Comparison of ENCODE assay signal across 17 cellular contexts in the genomic region with DNA sequence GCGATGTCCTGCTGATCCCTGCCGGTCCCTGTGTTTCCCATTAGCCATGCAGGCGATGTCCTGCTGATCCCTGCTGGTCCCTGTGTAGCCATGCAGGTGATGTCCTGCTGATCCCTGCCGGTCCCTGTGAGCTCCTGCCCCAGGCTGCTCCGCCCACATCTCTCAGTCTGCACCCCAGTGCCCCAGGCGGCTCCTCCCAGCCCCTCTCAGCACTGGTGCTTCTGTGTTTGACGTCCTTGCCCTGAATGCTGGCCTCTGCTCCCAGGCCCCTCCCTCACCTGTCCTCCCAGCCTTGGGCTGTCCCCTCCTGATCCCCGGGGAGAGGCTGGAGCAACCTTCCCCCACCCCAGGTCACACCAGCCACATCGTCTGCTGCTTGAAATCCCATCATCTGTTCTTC. TPM values are rescaled to one million over a fixed set of nuclear protein-coding genes. Genes with fewer than 3 reads are reported as not detected.
"Had no signal": no experiment of that assay in that cellular context is flagged by ENCODE, and none has a peak within 500 bp of the region (broad histone marks: within the 10 kb centered on the region; RNA-seq: fewer than 3 reads in every experiment).

No MANE protein-coding gene starts in this region.

- ATAC-seq: foreskin keratinocyte had no signal

- H3K9me3 ChIP-seq: left ventricle myocardium inferior, lower lobe of right lung, prostate gland, stomach, thoracic aorta, transverse colon had no signal

- H3K9me3 Mint-ChIP-seq: immature natural killer cell; memory B cell; mesothelial cell of epicardium; natural killer cell treated with Interleukin-12 subunit alpha and Interleukin-12 subunit beta and Interleukin-15 and Interleukin-18, amount 100 ng/mL, for 72 hours had no signal

- H3K4me1 ChIP-seq: foreskin keratinocyte, prostate gland had no signal

- H3K9ac ChIP-seq: parathyroid adenoma had no signal

- H3K4me3 Mint-ChIP-seq: immature natural killer cell; memory B cell; mesothelial cell of epicardium; natural killer cell treated with Interleukin-12 subunit alpha and Interleukin-12 subunit beta and Interleukin-15 and Interleukin-18, amount 100 ng/mL, for 72 hours had no signal

- H3K27ac Mint-ChIP-seq: immature natural killer cell; memory B cell; mesothelial cell of epicardium; natural killer cell treated with Interleukin-12 subunit alpha and Interleukin-12 subunit beta and Interleukin-15 and Interleukin-18, amount 100 ng/mL, for 72 hours had no signal

- H3K4me3 ChIP-seq: left ventricle myocardium inferior, lower lobe of right lung, prostate gland, stomach, thoracic aorta, transverse colon had no signal

- H2AFZ ChIP-seq: parathyroid adenoma had no signal

- H3K27ac ChIP-seq: foreskin keratinocyte, left ventricle myocardium inferior, lower lobe of right lung, parathyroid adenoma, prostate gland, stomach, thoracic aorta, transverse colon had no signal

- H3K27me3 Mint-ChIP-seq: memory B cell; natural killer cell treated with Interleukin-12 subunit alpha and Interleukin-12 subunit beta and Interleukin-15 and Interleukin-18, amount 100 ng/mL, for 72 hours had no signal

- H3K27me3 ChIP-seq: foreskin keratinocyte, stomach, transverse colon had no signal

- DNase-seq: dermis blood vessel endothelial cell; erythroblast; foreskin keratinocyte; immature natural killer cell; left ventricle myocardium inferior; lower lobe of right lung; stimulated activated CD4-positive, alpha-beta T cell treated with anti-CD3 and anti-CD28 coated beads, Interleukin-2, amount 100 ng/mL, for 24 hours; stimulated activated CD4-positive, alpha-beta T cell treated with anti-CD3 and anti-CD28 coated beads, Interleukin-4, amount 100 ng/mL, for 4 hours; stimulated activated naive CD4-positive, alpha-beta T cell; stomach; transverse colon had no signal

- H3K36me3 Mint-ChIP-seq: natural killer cell treated with Interleukin-12 subunit alpha and Interleukin-12 subunit beta and Interleukin-15 and Interleukin-18, amount 100 ng/mL, for 72 hours had no signal

RNA-seq across cellular contexts. Expression of a gene that starts 41.4 kb away (rescaled TPM):
- total RNA-seq: thoracic aorta had no signal
